1 cellular context compared by ENCODE assay signal in the genomic region with DNA sequence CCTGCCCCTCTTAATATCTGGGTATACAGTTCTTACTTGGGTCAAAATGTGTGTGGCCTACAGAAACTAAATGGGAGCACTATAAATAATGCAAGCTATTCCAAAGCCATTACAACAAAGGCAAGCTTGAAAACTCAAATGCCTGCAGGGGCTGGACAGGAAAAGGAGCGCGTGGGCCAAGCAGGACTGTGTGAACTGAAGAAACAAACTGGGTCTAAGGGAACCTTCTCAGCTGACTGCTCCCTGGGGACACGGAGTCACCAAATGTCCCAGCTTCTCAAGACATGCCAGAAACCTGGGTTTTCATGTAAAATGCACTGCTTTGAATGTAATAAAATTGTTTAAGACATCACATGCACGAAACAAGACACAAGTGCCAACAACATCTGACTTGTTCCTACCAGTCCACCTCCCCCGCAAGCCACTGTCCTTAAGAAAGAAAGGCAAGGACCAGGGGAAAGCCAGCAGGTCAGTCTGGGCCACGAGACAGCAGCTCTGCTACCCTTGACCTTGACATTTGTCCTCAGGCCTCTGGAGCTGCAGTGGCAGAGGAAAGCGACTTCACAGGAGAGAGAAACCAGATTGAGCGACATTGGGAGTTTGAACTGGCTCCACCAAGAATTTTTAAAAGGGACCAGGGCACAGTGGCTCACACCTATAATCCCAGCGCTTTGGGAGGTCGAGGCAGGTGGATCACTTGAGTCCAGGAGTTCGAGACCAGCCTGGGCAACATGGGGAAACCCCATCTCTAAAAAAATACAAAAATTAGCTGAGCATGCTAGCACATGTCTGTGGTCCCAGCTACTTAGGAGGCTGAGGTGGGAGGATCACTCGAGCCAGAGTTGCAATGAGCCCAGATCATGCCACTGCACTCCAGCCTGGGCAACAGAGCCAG.
TF ChIP-seq lines count a peak whose summit lies in the region.

No MANE protein-coding gene starts in this region.

TF ChIP-seq in HepG2, 621 proteins besides CTCF, POLR2A, EP300 and RAD21 (continued from another document and continues in another):
- TF ChIP-seq, protein P1, sequence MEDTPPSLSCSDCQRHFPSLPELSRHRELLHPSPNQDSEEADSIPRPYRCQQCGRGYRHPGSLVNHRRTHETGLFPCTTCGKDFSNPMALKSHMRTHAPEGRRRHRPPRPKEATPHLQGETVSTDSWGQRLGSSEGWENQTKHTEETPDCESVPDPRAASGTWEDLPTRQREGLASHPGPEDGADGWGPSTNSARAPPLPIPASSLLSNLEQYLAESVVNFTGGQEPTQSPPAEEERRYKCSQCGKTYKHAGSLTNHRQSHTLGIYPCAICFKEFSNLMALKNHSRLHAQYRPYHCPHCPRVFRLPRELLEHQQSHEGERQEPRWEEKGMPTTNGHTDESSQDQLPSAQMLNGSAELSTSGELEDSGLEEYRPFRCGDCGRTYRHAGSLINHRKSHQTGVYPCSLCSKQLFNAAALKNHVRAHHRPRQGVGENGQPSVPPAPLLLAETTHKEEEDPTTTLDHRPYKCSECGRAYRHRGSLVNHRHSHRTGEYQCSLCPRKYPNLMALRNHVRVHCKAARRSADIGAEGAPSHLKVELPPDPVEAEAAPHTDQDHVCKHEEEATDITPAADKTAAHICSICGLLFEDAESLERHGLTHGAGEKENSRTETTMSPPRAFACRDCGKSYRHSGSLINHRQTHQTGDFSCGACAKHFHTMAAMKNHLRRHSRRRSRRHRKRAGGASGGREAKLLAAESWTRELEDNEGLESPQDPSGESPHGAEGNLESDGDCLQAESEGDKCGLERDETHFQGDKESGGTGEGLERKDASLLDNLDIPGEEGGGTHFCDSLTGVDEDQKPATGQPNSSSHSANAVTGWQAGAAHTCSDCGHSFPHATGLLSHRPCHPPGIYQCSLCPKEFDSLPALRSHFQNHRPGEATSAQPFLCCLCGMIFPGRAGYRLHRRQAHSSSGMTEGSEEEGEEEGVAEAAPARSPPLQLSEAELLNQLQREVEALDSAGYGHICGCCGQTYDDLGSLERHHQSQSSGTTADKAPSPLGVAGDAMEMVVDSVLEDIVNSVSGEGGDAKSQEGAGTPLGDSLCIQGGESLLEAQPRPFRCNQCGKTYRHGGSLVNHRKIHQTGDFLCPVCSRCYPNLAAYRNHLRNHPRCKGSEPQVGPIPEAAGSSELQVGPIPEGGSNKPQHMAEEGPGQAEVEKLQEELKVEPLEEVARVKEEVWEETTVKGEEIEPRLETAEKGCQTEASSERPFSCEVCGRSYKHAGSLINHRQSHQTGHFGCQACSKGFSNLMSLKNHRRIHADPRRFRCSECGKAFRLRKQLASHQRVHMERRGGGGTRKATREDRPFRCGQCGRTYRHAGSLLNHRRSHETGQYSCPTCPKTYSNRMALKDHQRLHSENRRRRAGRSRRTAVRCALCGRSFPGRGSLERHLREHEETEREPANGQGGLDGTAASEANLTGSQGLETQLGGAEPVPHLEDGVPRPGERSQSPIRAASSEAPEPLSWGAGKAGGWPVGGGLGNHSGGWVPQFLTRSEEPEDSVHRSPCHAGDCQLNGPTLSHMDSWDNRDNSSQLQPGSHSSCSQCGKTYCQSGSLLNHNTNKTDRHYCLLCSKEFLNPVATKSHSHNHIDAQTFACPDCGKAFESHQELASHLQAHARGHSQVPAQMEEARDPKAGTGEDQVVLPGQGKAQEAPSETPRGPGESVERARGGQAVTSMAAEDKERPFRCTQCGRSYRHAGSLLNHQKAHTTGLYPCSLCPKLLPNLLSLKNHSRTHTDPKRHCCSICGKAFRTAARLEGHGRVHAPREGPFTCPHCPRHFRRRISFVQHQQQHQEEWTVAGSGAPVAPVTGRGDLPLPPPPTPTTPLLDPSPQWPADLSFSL (CRISPR knock-in tag; IDR thresholded peaks at IDR 0.05) = no peak
- TF ChIP-seq, protein P2, sequence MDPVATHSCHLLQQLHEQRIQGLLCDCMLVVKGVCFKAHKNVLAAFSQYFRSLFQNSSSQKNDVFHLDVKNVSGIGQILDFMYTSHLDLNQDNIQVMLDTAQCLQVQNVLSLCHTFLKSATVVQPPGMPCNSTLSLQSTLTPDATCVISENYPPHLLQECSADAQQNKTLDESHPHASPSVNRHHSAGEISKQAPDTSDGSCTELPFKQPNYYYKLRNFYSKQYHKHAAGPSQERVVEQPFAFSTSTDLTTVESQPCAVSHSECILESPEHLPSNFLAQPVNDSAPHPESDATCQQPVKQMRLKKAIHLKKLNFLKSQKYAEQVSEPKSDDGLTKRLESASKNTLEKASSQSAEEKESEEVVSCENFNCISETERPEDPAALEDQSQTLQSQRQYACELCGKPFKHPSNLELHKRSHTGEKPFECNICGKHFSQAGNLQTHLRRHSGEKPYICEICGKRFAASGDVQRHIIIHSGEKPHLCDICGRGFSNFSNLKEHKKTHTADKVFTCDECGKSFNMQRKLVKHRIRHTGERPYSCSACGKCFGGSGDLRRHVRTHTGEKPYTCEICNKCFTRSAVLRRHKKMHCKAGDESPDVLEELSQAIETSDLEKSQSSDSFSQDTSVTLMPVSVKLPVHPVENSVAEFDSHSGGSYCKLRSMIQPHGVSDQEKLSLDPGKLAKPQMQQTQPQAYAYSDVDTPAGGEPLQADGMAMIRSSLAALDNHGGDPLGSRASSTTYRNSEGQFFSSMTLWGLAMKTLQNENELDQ (CRISPR knock-in tag; IDR thresholded peaks at IDR 0.05; ENCODE audit: borderline replicate concordance) = no peak
- no peak for TF ChIP-seq BRD4 (CRISPR knock-in tag; IDR thresholded peaks at IDR 0.05)
- TF ChIP-seq ZSCAN21 (CRISPR knock-in tag; IDR thresholded peaks at IDR 0.05; ENCODE audit: borderline replicate concordance) = no peak
- no peak for TF ChIP-seq MTF2 (CRISPR knock-in tag; IDR thresholded peaks at IDR 0.05; ENCODE audit: borderline replicate concordance)
- peak; percentile 41 for TF ChIP-seq TEAD3 (CRISPR knock-in tag; optimal IDR thresholded peaks at IDR 0.05; ENCODE audit: borderline replicate concordance)
- TF ChIP-seq, protein P3, sequence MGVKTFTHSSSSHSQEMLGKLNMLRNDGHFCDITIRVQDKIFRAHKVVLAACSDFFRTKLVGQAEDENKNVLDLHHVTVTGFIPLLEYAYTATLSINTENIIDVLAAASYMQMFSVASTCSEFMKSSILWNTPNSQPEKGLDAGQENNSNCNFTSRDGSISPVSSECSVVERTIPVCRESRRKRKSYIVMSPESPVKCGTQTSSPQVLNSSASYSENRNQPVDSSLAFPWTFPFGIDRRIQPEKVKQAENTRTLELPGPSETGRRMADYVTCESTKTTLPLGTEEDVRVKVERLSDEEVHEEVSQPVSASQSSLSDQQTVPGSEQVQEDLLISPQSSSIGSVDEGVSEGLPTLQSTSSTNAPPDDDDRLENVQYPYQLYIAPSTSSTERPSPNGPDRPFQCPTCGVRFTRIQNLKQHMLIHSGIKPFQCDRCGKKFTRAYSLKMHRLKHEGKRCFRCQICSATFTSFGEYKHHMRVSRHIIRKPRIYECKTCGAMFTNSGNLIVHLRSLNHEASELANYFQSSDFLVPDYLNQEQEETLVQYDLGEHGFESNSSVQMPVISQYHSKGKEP (CRISPR knock-in tag; IDR thresholded peaks at IDR 0.05) = no peak
- no peak for TF ChIP-seq HDAC2 (CRISPR knock-in tag; IDR thresholded peaks at IDR 0.05)
- no peak for TF ChIP-seq TBX3 (IDR thresholded peaks at IDR 0.05; ENCODE audit: borderline replicate concordance)
- TF ChIP-seq SOX5 (CRISPR knock-in tag; IDR thresholded peaks at IDR 0.05; ENCODE audit: borderline replicate concordance) = no peak
- 0 out of 2 replicates have a peak, but pooled peaks have one; percentile 5 for TF ChIP-seq SP4 (CRISPR knock-in tag; IDR thresholded peaks at IDR 0.05)
- no peak for TF ChIP-seq NFE2L2 (IDR thresholded peaks at IDR 0.05; ENCODE audit: low read length)
- no peak for TF ChIP-seq ZNF552 (CRISPR knock-in tag; IDR thresholded peaks at IDR 0.05; ENCODE audit: borderline replicate concordance)
- TF ChIP-seq, protein P4, sequence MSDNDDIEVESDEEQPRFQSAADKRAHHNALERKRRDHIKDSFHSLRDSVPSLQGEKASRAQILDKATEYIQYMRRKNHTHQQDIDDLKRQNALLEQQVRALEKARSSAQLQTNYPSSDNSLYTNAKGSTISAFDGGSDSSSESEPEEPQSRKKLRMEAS (IDR thresholded peaks at IDR 0.05) = peak; percentile 42
- TF ChIP-seq ZNF234 (CRISPR knock-in tag; conservative IDR thresholded peaks at IDR 0.05) = no peak
- TF ChIP-seq ZNF205 (CRISPR knock-in tag; IDR thresholded peaks at IDR 0.05) = no peak
- TF ChIP-seq POLR2AphosphoS2 (IDR thresholded peaks at IDR 0.05; ENCODE audit: low read depth, low read length) = no peak
- no peak for TF ChIP-seq MTA1 (CRISPR knock-in tag; IDR thresholded peaks at IDR 0.05; ENCODE audit: borderline replicate concordance)
- peak; percentile 53; the same call in 1 of the 2 replicates for TF ChIP-seq MED1 (CRISPR knock-in tag; IDR thresholded peaks at IDR 0.05)
- TF ChIP-seq ZNF253 (CRISPR knock-in tag; IDR thresholded peaks at IDR 0.05; ENCODE audit: borderline replicate concordance) = no peak
- no peak for TF ChIP-seq YEATS4 (CRISPR knock-in tag; IDR thresholded peaks at IDR 0.05; ENCODE audit: borderline replicate concordance)
- peak; percentile 22; the same call in 1 of the 2 replicates for TF ChIP-seq ZNF292 (CRISPR knock-in tag; IDR thresholded peaks at IDR 0.05; ENCODE audit: borderline replicate concordance, low read depth)
- TF ChIP-seq ZNF749 (CRISPR knock-in tag; IDR thresholded peaks at IDR 0.05; ENCODE audit: borderline replicate concordance) = no peak
- TF ChIP-seq ZNF569 (CRISPR knock-in tag; IDR thresholded peaks at IDR 0.05; ENCODE audit: borderline replicate concordance) = no peak
- TF ChIP-seq ZNF891 (CRISPR knock-in tag; IDR thresholded peaks at IDR 0.05) = no peak
- TF ChIP-seq, protein P5, sequence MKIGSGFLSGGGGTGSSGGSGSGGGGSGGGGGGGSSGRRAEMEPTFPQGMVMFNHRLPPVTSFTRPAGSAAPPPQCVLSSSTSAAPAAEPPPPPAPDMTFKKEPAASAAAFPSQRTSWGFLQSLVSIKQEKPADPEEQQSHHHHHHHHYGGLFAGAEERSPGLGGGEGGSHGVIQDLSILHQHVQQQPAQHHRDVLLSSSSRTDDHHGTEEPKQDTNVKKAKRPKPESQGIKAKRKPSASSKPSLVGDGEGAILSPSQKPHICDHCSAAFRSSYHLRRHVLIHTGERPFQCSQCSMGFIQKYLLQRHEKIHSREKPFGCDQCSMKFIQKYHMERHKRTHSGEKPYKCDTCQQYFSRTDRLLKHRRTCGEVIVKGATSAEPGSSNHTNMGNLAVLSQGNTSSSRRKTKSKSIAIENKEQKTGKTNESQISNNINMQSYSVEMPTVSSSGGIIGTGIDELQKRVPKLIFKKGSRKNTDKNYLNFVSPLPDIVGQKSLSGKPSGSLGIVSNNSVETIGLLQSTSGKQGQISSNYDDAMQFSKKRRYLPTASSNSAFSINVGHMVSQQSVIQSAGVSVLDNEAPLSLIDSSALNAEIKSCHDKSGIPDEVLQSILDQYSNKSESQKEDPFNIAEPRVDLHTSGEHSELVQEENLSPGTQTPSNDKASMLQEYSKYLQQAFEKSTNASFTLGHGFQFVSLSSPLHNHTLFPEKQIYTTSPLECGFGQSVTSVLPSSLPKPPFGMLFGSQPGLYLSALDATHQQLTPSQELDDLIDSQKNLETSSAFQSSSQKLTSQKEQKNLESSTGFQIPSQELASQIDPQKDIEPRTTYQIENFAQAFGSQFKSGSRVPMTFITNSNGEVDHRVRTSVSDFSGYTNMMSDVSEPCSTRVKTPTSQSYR (CRISPR knock-in tag; IDR thresholded peaks at IDR 0.05; ENCODE audit: borderline replicate concordance) = no peak
- TF ChIP-seq ZNF878 (CRISPR knock-in tag; IDR thresholded peaks at IDR 0.05) = no peak
- TF ChIP-seq FIP1L1 (IDR thresholded peaks at IDR 0.05; ENCODE audit: borderline replicate concordance, insufficient read depth, low read depth, low read length) = no peak
- TF ChIP-seq ISL2 (CRISPR knock-in tag; IDR thresholded peaks at IDR 0.05) = no peak
- TF ChIP-seq KAT2B (IDR thresholded peaks at IDR 0.05; ENCODE audit: borderline replicate concordance, low read depth, low read length) = no peak
- no peak for TF ChIP-seq ZSCAN31 (CRISPR knock-in tag; IDR thresholded peaks at IDR 0.05; ENCODE audit: low read depth)
- TF ChIP-seq, protein P6, sequence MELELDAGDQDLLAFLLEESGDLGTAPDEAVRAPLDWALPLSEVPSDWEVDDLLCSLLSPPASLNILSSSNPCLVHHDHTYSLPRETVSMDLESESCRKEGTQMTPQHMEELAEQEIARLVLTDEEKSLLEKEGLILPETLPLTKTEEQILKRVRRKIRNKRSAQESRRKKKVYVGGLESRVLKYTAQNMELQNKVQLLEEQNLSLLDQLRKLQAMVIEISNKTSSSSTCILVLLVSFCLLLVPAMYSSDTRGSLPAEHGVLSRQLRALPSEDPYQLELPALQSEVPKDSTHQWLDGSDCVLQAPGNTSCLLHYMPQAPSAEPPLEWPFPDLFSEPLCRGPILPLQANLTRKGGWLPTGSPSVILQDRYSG (CRISPR knock-in tag; IDR thresholded peaks at IDR 0.05) = no peak
- TF ChIP-seq SKI (IDR thresholded peaks at IDR 0.05; ENCODE audit: partially characterized antibody) = peak; percentile 21
- no peak for TF ChIP-seq HNRNPUL1 (IDR thresholded peaks at IDR 0.05; ENCODE audit: low read depth, low read length)
- TF ChIP-seq, protein P7, sequence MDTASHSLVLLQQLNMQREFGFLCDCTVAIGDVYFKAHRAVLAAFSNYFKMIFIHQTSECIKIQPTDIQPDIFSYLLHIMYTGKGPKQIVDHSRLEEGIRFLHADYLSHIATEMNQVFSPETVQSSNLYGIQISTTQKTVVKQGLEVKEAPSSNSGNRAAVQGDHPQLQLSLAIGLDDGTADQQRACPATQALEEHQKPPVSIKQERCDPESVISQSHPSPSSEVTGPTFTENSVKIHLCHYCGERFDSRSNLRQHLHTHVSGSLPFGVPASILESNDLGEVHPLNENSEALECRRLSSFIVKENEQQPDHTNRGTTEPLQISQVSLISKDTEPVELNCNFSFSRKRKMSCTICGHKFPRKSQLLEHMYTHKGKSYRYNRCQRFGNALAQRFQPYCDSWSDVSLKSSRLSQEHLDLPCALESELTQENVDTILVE (CRISPR knock-in tag; IDR thresholded peaks at IDR 0.05) = no peak
- no peak for TF ChIP-seq HIVEP1 (CRISPR knock-in tag; IDR thresholded peaks at IDR 0.05)
